In genomic region chr1:80217377-80217986, GRCh38 we compare ENCODE assay signal across 8 cellular contexts.
DNase-seq lines count a peak whose midpoint lies in the region; ATAC-seq and TF ChIP-seq lines count a peak whose summit lies in the region.

No MANE protein-coding gene starts in this region.

- peaks cover 7% of the 10 kb centered on the region for H3K4me1 ChIP-seq in mammary epithelial cell (ENCODE audit: insufficient read depth, low read length)
- no peaks in the 10 kb centered on the region for H3K4me1 ChIP-seq in CD8-positive, alpha-beta memory T cell (ENCODE audit: insufficient read depth, low read length)

- CTCF ChIA-PET in mammary epithelial cell (lab: Charles Lee; ENCODE audit: low non-redundant PET), result no interaction called here
- CTCF ChIA-PET in CD8-positive, alpha-beta memory T cell (lab: Charles Lee), result no interaction called here

- POLR2A ChIA-PET in CD8-positive, alpha-beta memory T cell (lab: Charles Lee), result no interaction called here

- H3K9me3 Mint-ChIP-seq in CD8-positive, alpha-beta memory T cell, result peaks cover 4 to 32% (median 15%) of the 10 kb centered on the region in 5 donors

- no peak overlapping the region for H3K9ac ChIP-seq in mammary epithelial cell (ENCODE audit: insufficient read depth, low read length)

- no peak overlapping the region for H3K4me3 Mint-ChIP-seq in CD8-positive, alpha-beta memory T cell

- no peaks in the 10 kb centered on the region for H4K20me1 ChIP-seq in mammary epithelial cell (ENCODE audit: insufficient read depth, low read length)

- no peaks in the 10 kb centered on the region for H3K36me3 ChIP-seq in mammary epithelial cell (ENCODE audit: insufficient read depth, low read length)
- H3K36me3 ChIP-seq in CD8-positive, alpha-beta memory T cell (ENCODE audit: insufficient read depth, low read length), result no peaks in the 10 kb centered on the region

- H3K27ac Mint-ChIP-seq in CD8-positive, alpha-beta memory T cell, result no peak overlapping the region

- WGBS in mammary epithelial cell (ENCODE audit: low coverage, missing lambda C conversion rate), result 2% methylated on average over 4 of the region's 4 CpGs

- H3K4me2 ChIP-seq in mammary epithelial cell (ENCODE audit: insufficient read depth, low read depth, low read length), result peak overlapping the region; percentile 34

- H3K36me3 Mint-ChIP-seq in CD8-positive, alpha-beta memory T cell, result no peaks in the 10 kb centered on the region

- H3K4me1 Mint-ChIP-seq in CD8-positive, alpha-beta memory T cell, result no peaks in the 10 kb centered on the region

- intact Hi-C loops in mammary epithelial cell (cut with micrococcal nuclease), result loop anchor here (1.0 to 10.0 kb wide), 5 partner anchors 207 to 1545 kb away; no protein-coding TSS in a partner anchor

- H3K27me3 Mint-ChIP-seq in CD8-positive, alpha-beta memory T cell, result no peaks in the 10 kb centered on the region

- H3K4me3 ChIP-seq in GM12864 (ENCODE audit: low read depth, low read length) (no peak overlapping the region), mammary epithelial cell (replicated peaks in 1 of 3; ENCODE audit: insufficient read depth in 1 of 3, low read depth in 2 of 3, low read length in 3 of 3) (no peak overlapping the region)
- H3K4me3 ChIP-seq in CD8-positive, alpha-beta memory T cell (ENCODE audit: low read length), result no peak overlapping the region

- in situ Hi-C loops in mammary epithelial cell (cut with MboI; ENCODE audit: low sequenced_read_pairs in 2 of 2), result loop anchor here in 1 of 2 donors (25.0 kb wide), 1 partner anchor 1545 kb away; no protein-coding TSS in a partner anchor

- H3K9me3 ChIP-seq in mammary epithelial cell (replicated peaks; ENCODE audit: insufficient read depth, low read length), result no peaks in the 10 kb centered on the region
- no peaks in the 10 kb centered on the region for H3K9me3 ChIP-seq in CD8-positive, alpha-beta memory T cell (ENCODE audit: low read length)

- H3K79me2 ChIP-seq in mammary epithelial cell (ENCODE audit: insufficient read depth, low read length), result no peaks in the 10 kb centered on the region

- dilution Hi-C loops in mammary epithelial cell (cut with HindIII; ENCODE audit: low sequenced_read_pairs), result no loop called here

- H2AFZ ChIP-seq in mammary epithelial cell (ENCODE audit: low read depth, low read length), result peak overlapping the region; percentile 75

- no TSS peak for BruUV-seq in mammary epithelial cell (replicated peaks; lab: Mats Ljungman, UMichigan)

- ATAC-seq in HG03442 (IDR thresholded peaks at IDR 0.05; ENCODE audit: unreplicated experiment), result no peak
- ATAC-seq in HG03139 (IDR thresholded peaks at IDR 0.05; ENCODE audit: unreplicated experiment), result no peak

- DNase-seq in GM12864 (ENCODE audit: low read depth) (no peak), NCI-H2081 treated with DMSO at 0.1 percent for 48 hours (lab: John Stamatoyannopoulos, UW) (peak; percentile 50), mammary epithelial cell (peak; percentile 70), medulla oblongata (ENCODE audit: extremely low spot score) (peak; percentile 57)
- DNase-seq in activated CD4-positive, CD25-positive, alpha-beta regulatory T cell treated with anti-CD3 and anti-CD28 coated beads, Interleukin-2, amount 50 U/mL, for 72 hours, result no peak
- no peak for DNase-seq in CD8-positive, alpha-beta memory T cell

- peak overlapping the region; percentile 16 for H3K27ac ChIP-seq in mammary epithelial cell (ENCODE audit: insufficient read depth, low read depth, low read length)
- no peak overlapping the region for H3K27ac ChIP-seq in CD8-positive, alpha-beta memory T cell (ENCODE audit: low read depth, low read length)

- TF ChIP-seq CTCF in GM12864 (IDR thresholded peaks at IDR 0.05; ENCODE audit: low read depth, low read length, missing control alignments) (peak; percentile 24), mammary epithelial cell (conservative IDR thresholded peaks at IDR 0.05 in 1 of 2, IDR thresholded peaks at IDR 0.05 in 1 of 2; ENCODE audit: extremely low read depth in 1 of 2, insufficient read depth in 1 of 2, low read depth in 1 of 2, low read length in 2 of 2) (peak; percentile 75 to 85)

- H3K27me3 ChIP-seq in mammary epithelial cell (ENCODE audit: insufficient read depth, low read length), result no peaks in the 10 kb centered on the region
- H3K27me3 ChIP-seq in CD8-positive, alpha-beta memory T cell (ENCODE audit: insufficient read depth, low read length, poor library complexity, severe bottlenecking), result no peaks in the 10 kb centered on the region

Comparison
In these comparisons a context has a peak if more than half of its experiments do, and no peak if none do; other contexts are left out.
1. DNase-seq: peak in NCI-H2081 treated with DMSO at 0.1 percent for 48 hours (single experiment), mammary epithelial cell (single experiment) and medulla oblongata (single experiment); none in GM12864 (single experiment), activated CD4-positive, CD25-positive, alpha-beta regulatory T cell treated with anti-CD3 and anti-CD28 coated beads, Interleukin-2, amount 50 U/mL, for 72 hours (single experiment) and CD8-positive, alpha-beta memory T cell (0 of 5).